24 cellular contexts compared by ENCODE assay signal in the genomic region with DNA sequence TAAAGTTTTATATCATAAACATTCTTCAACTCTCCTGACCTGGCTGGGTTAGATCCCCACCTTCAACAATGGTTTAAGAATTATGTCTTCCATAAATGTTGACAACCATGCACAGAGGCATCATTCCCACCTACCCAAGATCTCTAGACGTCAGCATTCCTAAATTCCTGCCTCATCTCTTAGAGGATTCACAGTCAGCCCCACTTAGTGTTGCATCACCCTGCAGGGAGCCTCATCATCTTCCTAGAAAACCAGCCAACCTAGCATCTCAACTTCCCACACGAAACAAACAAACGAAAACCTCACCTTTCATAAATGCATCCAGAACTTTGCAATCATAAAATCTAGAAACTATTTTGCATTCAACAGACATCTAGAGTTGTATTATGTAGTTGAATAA.
"Had no signal": no experiment of that assay in that cellular context is flagged by ENCODE, and none has a peak within 500 bp of the region (broad histone marks: within the 10 kb centered on the region; RNA-seq: fewer than 3 reads in every experiment).

No MANE protein-coding gene starts in this region.

- H3K27ac Mint-ChIP-seq: dendritic cell treated with granulocyte-macrophage colony-stimulating factor and Interleukin-4, amounts not matched to agents 40 ng/mL and 50 ng/mL, for 4 days; memory B cell; naive thymus-derived CD8-positive, alpha-beta T cell; nephron progenitor cell; stimulated activated effector memory CD8-positive, alpha-beta T cell treated with anti-CD3 and anti-CD28 coated beads, Interleukin-12 subunit alpha, Interleukin-12 subunit beta, amount 100 ng/mL, for 72 hours had no signal

- DNase-seq: central memory CD4-positive, alpha-beta T cell; effector memory CD4-positive, alpha-beta T cell; head of caudate nucleus; midbrain; naive thymus-derived CD8-positive, alpha-beta T cell; nephron progenitor cell; nucleus accumbens; stimulated activated CD4-positive, alpha-beta T cell treated with anti-CD3 and anti-CD28 coated beads, Interleukin-2, amount 100 ng/mL, for 24 hours; stimulated activated CD4-positive, alpha-beta T cell treated with anti-CD3 and anti-CD28 coated beads, Interleukin-4, amount 100 ng/mL, for 24 hours; stimulated activated naive CD4-positive, alpha-beta T cell treated with Interleukin-2 at 50 U/mL for 16 hours; stomach; thyroid gland; trophoblast cell had no signal

- H3K4me3 Mint-ChIP-seq: dendritic cell treated with granulocyte-macrophage colony-stimulating factor and Interleukin-4, amounts not matched to agents 40 ng/mL and 50 ng/mL, for 4 days; memory B cell; naive thymus-derived CD8-positive, alpha-beta T cell; nephron progenitor cell; stimulated activated effector memory CD8-positive, alpha-beta T cell treated with anti-CD3 and anti-CD28 coated beads, Interleukin-12 subunit alpha, Interleukin-12 subunit beta, amount 100 ng/mL, for 72 hours had no signal

- H3K4me1 ChIP-seq: prostate gland, right atrium auricular region, stomach, thyroid gland had no signal

- H3K27ac ChIP-seq: prostate gland, right atrium auricular region, stomach, thyroid gland had no signal

- ATAC-seq: naive thymus-derived CD8-positive, alpha-beta T cell; sciatic nerve; stimulated activated effector memory CD8-positive, alpha-beta T cell treated with anti-CD3 and anti-CD28 coated beads, Interleukin-12 subunit alpha, Interleukin-12 subunit beta, amount 100 ng/mL, for 72 hours had no signal

- H3K36me3 ChIP-seq: prostate gland, right atrium auricular region, stomach, thyroid gland had no signal

- H3K9me3 ChIP-seq: prostate gland, right atrium auricular region, thyroid gland had no signal

- H3K36me3 Mint-ChIP-seq: memory B cell; naive thymus-derived CD8-positive, alpha-beta T cell; stimulated activated effector memory CD8-positive, alpha-beta T cell treated with anti-CD3 and anti-CD28 coated beads, Interleukin-12 subunit alpha, Interleukin-12 subunit beta, amount 100 ng/mL, for 72 hours had no signal

- H3K4me1 Mint-ChIP-seq: memory B cell; naive thymus-derived CD8-positive, alpha-beta T cell; nephron progenitor cell; stimulated activated effector memory CD8-positive, alpha-beta T cell treated with anti-CD3 and anti-CD28 coated beads, Interleukin-12 subunit alpha, Interleukin-12 subunit beta, amount 100 ng/mL, for 72 hours had no signal

- H3K4me3 ChIP-seq: lung, prostate gland, right atrium auricular region, stomach, thyroid gland had no signal

- H3K27me3 Mint-ChIP-seq: dendritic cell treated with granulocyte-macrophage colony-stimulating factor and Interleukin-4, amounts not matched to agents 40 ng/mL and 50 ng/mL, for 4 days; memory B cell; naive thymus-derived CD8-positive, alpha-beta T cell had no signal

- H3K27me3 ChIP-seq: right atrium auricular region, stomach, thyroid gland had no signal

- FAIRE-seq: colon, endometrium, frontal cortex, keratinocyte had no signal
